Comparison of ENCODE assay signal across 11 cellular contexts in genomic region chr21:18155508-18156193, GRCh38.
DNase-seq lines count a peak whose midpoint lies in the region; ATAC-seq, FAIRE-seq and TF ChIP-seq lines count a peak whose summit lies in the region.
"Had no signal": no experiment of that assay in that cellular context is flagged by ENCODE, and none has a peak within 500 bp of the region (broad histone marks: within the 10 kb centered on the region; RNA-seq: fewer than 3 reads in every experiment).

No MANE protein-coding gene starts in this region.

- CTCF ChIA-PET in endothelial cell of umbilical vein (lab: Charles Lee), result interaction anchor here (1.1 to 2.1 kb wide), 4 partner anchors 9 to 115 kb away, joined by 4 to 7 read pairs (median 4); no protein-coding TSS in a partner anchor

- DNase-seq in NCI-H345 treated with DMSO at 0.1 percent for 48 hours (lab: John Stamatoyannopoulos, UW; ENCODE audit: unreplicated experiment) (peak; percentile 39), endothelial cell of umbilical vein (ENCODE audit: low read depth, low spot score) (peak; percentile 90), small intestine (peak; percentile 2), ureter (ENCODE audit: low spot score) (no peak), AG20443 (ENCODE audit: low spot score) (no peak)
- DNase-seq: heart right ventricle had no signal

- H3K27me3 ChIP-seq in endothelial cell of umbilical vein (ENCODE audit: control insufficient read depth in 2 of 2, insufficient read depth in 2 of 2, low read length in 2 of 2) (no peaks in the 10 kb centered on the region), small intestine (ENCODE audit: control insufficient read depth in 2 of 2, insufficient read depth in 2 of 2, low read length in 2 of 2) (no peaks in the 10 kb centered on the region), gastroesophageal sphincter (no peaks in the 10 kb centered on the region)
- H3K27me3 ChIP-seq: heart right ventricle had no signal

- 49 to 51% (median 50%) methylated on average over 5 of the region's 5 CpGs for WGBS in small intestine, 3 donors
- 59 to 74% methylated on average over 5 of the region's 5 CpGs for WGBS in gastroesophageal sphincter (ENCODE audit: low coverage in 1 of 2), 2 donors

- no peaks in the 10 kb centered on the region for H4K20me1 ChIP-seq in endothelial cell of umbilical vein (replicated peaks; ENCODE audit: control insufficient read depth, extremely low read depth, insufficient read depth, low read length)

- H3K9ac ChIP-seq in endothelial cell of umbilical vein (replicated peaks; ENCODE audit: extremely low read depth, insufficient read depth, low read length), result peak overlapping the region; percentile 13

- FAIRE-seq in endothelial cell of umbilical vein (lab: Jason Lieb, UNC) (peak; percentile 93), small intestine (lab: Jason Lieb, UNC) (no peak)
- FAIRE-seq: bronchial epithelial cell had no signal

- H3K4me2 ChIP-seq in endothelial cell of umbilical vein (ENCODE audit: insufficient read depth, low read length), result peak overlapping the region; percentile 85

- dilution Hi-C loops in endothelial cell of umbilical vein (cut with MboI; ENCODE audit: extremely low pct_ligation_motif_present, low sequenced_read_pairs), result no loop called here

- no TSS peak for BruUV-seq in endothelial cell of umbilical vein (replicated peaks; lab: Mats Ljungman, UMichigan)

- TF ChIP-seq CTCF in endothelial cell of umbilical vein (IDR thresholded peaks at IDR 0.05; ENCODE audit: extremely low read depth in 1 of 2, insufficient read depth in 1 of 2, low read depth in 1 of 2, low read length in 2 of 2), result no peak
- TF ChIP-seq CTCF in gastroesophageal sphincter (IDR thresholded peaks at IDR 0.05), result no peak

- no peak for TF ChIP-seq EP300 in gastroesophageal sphincter (IDR thresholded peaks at IDR 0.05)

- TF ChIP-seq POLR2A in endothelial cell of umbilical vein (IDR thresholded peaks at IDR 0.05; ENCODE audit: low read depth, low read length) (no peak), gastroesophageal sphincter (IDR thresholded peaks at IDR 0.05) (no peak)

- intact Hi-C loops in endothelial cell of umbilical vein (cut with micrococcal nuclease), result loop anchor here (1.0 kb wide), 1 partner anchor 9 kb away; no protein-coding TSS in a partner anchor

- H3K36me3 ChIP-seq in endothelial cell of umbilical vein (ENCODE audit: control insufficient read depth in 2 of 2, extremely low read depth in 1 of 2, insufficient read depth in 2 of 2, low read length in 2 of 2) (no peaks in the 10 kb centered on the region), small intestine (ENCODE audit: control insufficient read depth in 2 of 2, insufficient read depth in 2 of 2, low read length in 2 of 2) (no peaks in the 10 kb centered on the region), gastroesophageal sphincter (no peaks in the 10 kb centered on the region)
- H3K36me3 ChIP-seq: heart right ventricle had no signal

- H3K4me3 ChIP-seq in endothelial cell of umbilical vein (replicated peaks in 1 of 3; ENCODE audit: insufficient read depth in 1 of 3, low read depth in 1 of 3, low read length in 3 of 3) (no peak overlapping the region), small intestine (ENCODE audit: low read depth in 1 of 2, low read length in 2 of 2) (no peak overlapping the region), gastroesophageal sphincter (no peak overlapping the region)
- H3K4me3 ChIP-seq: heart right ventricle had no signal

- H3K27ac ChIP-seq in endothelial cell of umbilical vein (ENCODE audit: insufficient read depth, low read depth, low read length) (peak overlapping the region; percentile 60), small intestine (ENCODE audit: low read depth in 1 of 2, low read length in 1 of 2) (no peak overlapping the region), gastroesophageal sphincter (no peak overlapping the region)

- H3K79me2 ChIP-seq in endothelial cell of umbilical vein (ENCODE audit: control insufficient read depth, insufficient read depth, low read length), result no peaks in the 10 kb centered on the region

- H3K9me3 ChIP-seq in endothelial cell of umbilical vein (replicated peaks; ENCODE audit: control insufficient read depth, insufficient read depth, low read length) (no peaks in the 10 kb centered on the region), small intestine (ENCODE audit: control insufficient read depth, low read depth) (no peaks in the 10 kb centered on the region), gastroesophageal sphincter (no peaks in the 10 kb centered on the region)

- no peaks in the 10 kb centered on the region for H3K9me1 ChIP-seq in endothelial cell of umbilical vein (replicated peaks; ENCODE audit: control insufficient read depth, extremely low read depth, insufficient read depth, low read length)

- POLR2A ChIA-PET in endothelial cell of umbilical vein (lab: Charles Lee), result no interaction called here

- peaks cover 30% of the 10 kb centered on the region for H3K4me1 ChIP-seq in endothelial cell of umbilical vein (ENCODE audit: control insufficient read depth, extremely low read depth, insufficient read depth, low read length)
- no peaks in the 10 kb centered on the region for H3K4me1 ChIP-seq in small intestine (ENCODE audit: control insufficient read depth in 2 of 2, insufficient read depth in 1 of 2, low read depth in 1 of 2, low read length in 1 of 2)
- no peaks in the 10 kb centered on the region for H3K4me1 ChIP-seq in gastroesophageal sphincter

- peak overlapping the region; percentile 55 for H2AFZ ChIP-seq in endothelial cell of umbilical vein (ENCODE audit: low read depth, low read length)

- ATAC-seq in HG02973 (IDR thresholded peaks at IDR 0.05; ENCODE audit: unreplicated experiment) (peak; percentile 51), gastroesophageal sphincter (no peak)
- ATAC-seq: Panc1, sciatic nerve had no signal

TF ChIP-seq in endothelial cell of umbilical vein, 7 proteins besides CTCF, POLR2A, EP300 and RAD21:
- TF ChIP-seq POLR2AphosphoS5 (IDR thresholded peaks at IDR 0.05; ENCODE audit: insufficient read depth, low read depth, low read length) (peak; percentile 75), JUN (IDR thresholded peaks at IDR 0.05; ENCODE audit: borderline replicate concordance, insufficient read depth, insufficient read length, low read depth) (peak; percentile 14), MAX (IDR thresholded peaks at IDR 0.05; ENCODE audit: insufficient read depth, insufficient read length) (no peak), FOS (IDR thresholded peaks at IDR 0.05; ENCODE audit: borderline replicate concordance, insufficient read depth, low read length) (peak; percentile 50), EZH2 (IDR thresholded peaks at IDR 0.05; ENCODE audit: borderline replicate concordance, low read depth, low read length, severe bottlenecking) (no peak), GATA2 (IDR thresholded peaks at IDR 0.05; ENCODE audit: insufficient read depth, insufficient read length, low read depth, low read length) (peak; percentile 84), MYC (IDR thresholded peaks at IDR 0.05; ENCODE audit: low read depth, low read length) (no peak)

Comparison
In these comparisons a context has a peak if more than half of its experiments do, and no peak if none do; other contexts are left out.
1. DNase-seq: peak in NCI-H345 treated with DMSO at 0.1 percent for 48 hours (single experiment), endothelial cell of umbilical vein (single experiment) and small intestine (single experiment); none in ureter (single experiment) and AG20443 (single experiment).